1 cellular context compared by ENCODE assay signal in genomic region chr7:103129702-103130557, GRCh38.
TF ChIP-seq lines count a peak whose summit lies in the region.

No MANE protein-coding gene starts in this region.

TF ChIP-seq in IMR-90, 13 proteins besides CTCF, POLR2A, EP300 and RAD21 (continued from another document):
- TF ChIP-seq FOS (IDR thresholded peaks at IDR 0.05; ENCODE audit: low read depth, low read length): no peak
- TF ChIP-seq BHLHE40 (IDR thresholded peaks at IDR 0.05; ENCODE audit: low read depth, low read length): no peak
